ENCODE assay signal across 8 cellular contexts in genomic region chr2:186695081-186695756, GRCh38. TPM values are rescaled to one million over a fixed set of nuclear protein-coding genes. Genes with fewer than 3 reads are reported as not detected.
DNase-seq lines count a peak whose midpoint lies in the region; ATAC-seq, FAIRE-seq and TF ChIP-seq lines count a peak whose summit lies in the region.

No MANE protein-coding gene starts in this region.

- no peaks in the 10 kb centered on the region for H3K27me3 ChIP-seq in sigmoid colon

- peak overlapping the region in 2 of 4 donors; percentile 67 to 70 for H3K27ac ChIP-seq in sigmoid colon

- no peak for TF ChIP-seq EP300 in sigmoid colon (IDR thresholded peaks at IDR 0.05)

- H3K9me3 ChIP-seq in sigmoid colon: no peaks in the 10 kb centered on the region

- no peak for TF ChIP-seq CTCF in sigmoid colon (IDR thresholded peaks at IDR 0.05)

- no peak for TF ChIP-seq POLR2A in sigmoid colon (IDR thresholded peaks at IDR 0.05)

- DNase-seq in NCI-H2107 treated with DMSO at 0.1 percent for 48 hours (lab: John Stamatoyannopoulos, UW; ENCODE audit: unreplicated experiment) (peak; percentile 42), NCI-H2107 (lab: John Stamatoyannopoulos, UW) (no peak), SHP77 (lab: John Stamatoyannopoulos, UW) (peak; percentile 7 to 21), frontal cortex (ENCODE audit: low spot score in 2 of 2) (peak; percentile 22 to 42), sigmoid colon (no peak), NCI-H1048 (lab: John Stamatoyannopoulos, UW) (no peak)

- 31 to 59% methylated on average over 9 of the region's 9 CpGs for WGBS in sigmoid colon, 2 donors

- H3K36me3 ChIP-seq in sigmoid colon: no peaks in the 10 kb centered on the region

- H3K4me3 ChIP-seq in sigmoid colon: peak overlapping the region; percentile 57 to 75 (median 65)

- ATAC-seq in GM21723 (IDR thresholded peaks at IDR 0.05; ENCODE audit: unreplicated experiment) (no peak), HG02623 (IDR thresholded peaks at IDR 0.05; ENCODE audit: unreplicated experiment) (no peak)

- no peak for FAIRE-seq in frontal cortex (lab: Jason Lieb, UNC)

- intact Hi-C loops in sigmoid colon (cut with DNase I): no loop called here

- H3K4me1 ChIP-seq in sigmoid colon: peaks cover 0 to 15% (median 7%) of the 10 kb centered on the region in 4 donors

RNA-seq across cellular contexts. Expression of gene FAM171B, which starts 1.4 kb away (rescaled TPM):
- 183 TPM for total RNA-seq in frontal cortex
- 10 to 100 TPM in 3 of 4 donors, 1 to 10 TPM in 1; 8.0 to 12.3 (median 10.5) TPM for total RNA-seq in sigmoid colon
- 1 to 10 TPM in 1 of 3 donors, under 1 TPM in 2; under 0.01 to 1.3 (median 0.60) TPM for polyA plus RNA-seq in sigmoid colon

Comparison
In these comparisons a context has a peak if more than half of its experiments do, and no peak if none do; other contexts are left out.
1. DNase-seq: peak in NCI-H2107 treated with DMSO at 0.1 percent for 48 hours (single experiment), SHP77 (2 of 2) and frontal cortex (2 of 2); none in NCI-H2107 (single experiment), sigmoid colon (single experiment) and NCI-H1048 (single experiment).
2. RNA of gene FAM171B, which starts 1.4 kb away (total RNA-seq): 183 TPM in frontal cortex (single experiment); 8.0 to 12.3 TPM in sigmoid colon; every median in the first group is over 10 times any median in the second.